Comparison of ENCODE assay signal across 19 cellular contexts in genomic region chr20:33070413-33071053, GRCh38. TPM values are rescaled to one million over a fixed set of nuclear protein-coding genes. Genes with fewer than 3 reads are reported as not detected.
DNase-seq lines count a peak whose midpoint lies in the region; ATAC-seq, FAIRE-seq and TF ChIP-seq lines count a peak whose summit lies in the region.
"Had no signal": no experiment of that assay in that cellular context is flagged by ENCODE, and none has a peak within 500 bp of the region (broad histone marks: within the 10 kb centered on the region; RNA-seq: fewer than 3 reads in every experiment).

No MANE protein-coding gene starts in this region.

- no peak overlapping the region for H2BK12ac ChIP-seq in H1 (ENCODE audit: low read depth, low read length)
- H2BK12ac ChIP-seq in neuronal stem cell (ENCODE audit: low read length): peak overlapping the region; percentile 35

- CTCF ChIA-PET in HepG2 (lab: Yijun Ruan, JAX; ENCODE audit: low intra/inter-chr PET ratio, low total read pairs) (no interaction called here), H1 (lab: Charles Lee; ENCODE audit: partially characterized antibody) (interaction anchor here (1.6 kb wide), 2 partner anchors 8 to 26 kb away, joined by 3 to 4 read pairs; no protein-coding TSS in a partner anchor), Caco-2 (lab: Charles Lee) (no interaction called here)

- no peak for DNase-seq in HepG2 (ENCODE audit: low spot score)
- DNase-seq in right lobe of liver: no peak
- no peak for DNase-seq in H1 (ENCODE audit: low read depth in 1 of 2, low spot score in 2 of 2)
- no peak for DNase-seq in neuronal stem cell (ENCODE audit: low spot score)
- no peak for DNase-seq in NCI-H1417 (lab: John Stamatoyannopoulos, UW)
- DNase-seq in activated T-cell treated with anti-CD3 and anti-CD28 coated beads, Interleukin-2, amount 50 U/mL, for 72 hours: no peak
- no peak for DNase-seq in Caco-2
- no peak for DNase-seq in activated CD4-positive, alpha-beta T cell treated with anti-CD3 and anti-CD28 coated beads for 4 hours
- DNase-seq: AML-193; CD4-positive, alpha-beta T cell; DMS153; DMS79; GOT3; H9 had no signal

- no peak for TF ChIP-seq POLR2A in HepG2 (IDR thresholded peaks at IDR 0.05; ENCODE audit: insufficient read depth in 1 of 2, low read depth in 2 of 2, low read length in 2 of 2)
- TF ChIP-seq POLR2A in right lobe of liver (IDR thresholded peaks at IDR 0.05): no peak
- no peak for TF ChIP-seq POLR2A in H1 (IDR thresholded peaks at IDR 0.05; ENCODE audit: control extremely low read depth in 1 of 2, low read depth in 2 of 2, low read length in 2 of 2)

- H3K4me2 ChIP-seq in HepG2 (ENCODE audit: low read depth, low read length): no peak overlapping the region
- H3K4me2 ChIP-seq in H1 (ENCODE audit: insufficient read depth in 1 of 2, low read depth in 2 of 2, low read length in 2 of 2): no peak overlapping the region
- no peak overlapping the region for H3K4me2 ChIP-seq in neuronal stem cell (ENCODE audit: insufficient read depth, low read length, poor library complexity, severe bottlenecking)
- H3K4me2 ChIP-seq: A549 had no signal

- in situ Hi-C loops in HepG2 (cut with HindIII; ENCODE audit: extremely low pct_ligation_motif_present, low pct_unique_long_range_greater_than_20kb): no loop called here

- peaks cover 5% of the 10 kb centered on the region for H3K4me1 Mint-ChIP-seq in activated T-cell treated with anti-CD3 and anti-CD28 coated beads, Interleukin-2, amount 50 U/mL, for 72 hours (ENCODE audit: low read depth)
- H3K4me1 Mint-ChIP-seq in Caco-2 (ENCODE audit: low read depth, unreplicated experiment): no peaks in the 10 kb centered on the region
- H3K4me1 Mint-ChIP-seq: H9 had no signal

- H3K79me1 ChIP-seq in H1 (ENCODE audit: low read depth, low read length) (no peaks in the 10 kb centered on the region), neuronal stem cell (ENCODE audit: low read depth, low read length) (no peaks in the 10 kb centered on the region)

- no peak overlapping the region for H4K91ac ChIP-seq in H1 (replicated peaks; ENCODE audit: insufficient read length, low read length)
- H4K91ac ChIP-seq in neuronal stem cell (ENCODE audit: low read depth, low read length, poor library complexity): peak overlapping the region; percentile 9

- no peaks in the 10 kb centered on the region for H3K27me3 Mint-ChIP-seq in activated T-cell treated with anti-CD3 and anti-CD28 coated beads, Interleukin-2, amount 50 U/mL, for 72 hours (ENCODE audit: low read depth)
- H3K27me3 Mint-ChIP-seq in Caco-2 (ENCODE audit: insufficient read depth, unreplicated experiment): peaks cover 23% of the 10 kb centered on the region
- H3K27me3 Mint-ChIP-seq: CD4-positive, alpha-beta T cell had no signal

- no peak overlapping the region for H3K4me3 Mint-ChIP-seq in activated T-cell treated with anti-CD3 and anti-CD28 coated beads, Interleukin-2, amount 50 U/mL, for 72 hours
- H3K4me3 Mint-ChIP-seq in Caco-2 (ENCODE audit: unreplicated experiment): no peak overlapping the region
- H3K4me3 Mint-ChIP-seq: CD4-positive, alpha-beta T cell; H9 had no signal

- no peak overlapping the region for H4K5ac ChIP-seq in H1 (ENCODE audit: insufficient read length, low read depth, low read length)

- H4K20me1 ChIP-seq in HepG2 (ENCODE audit: insufficient read depth, low read length) (no peaks in the 10 kb centered on the region), H1 (replicated peaks in 1 of 2; ENCODE audit: control insufficient read depth in 1 of 2, insufficient read depth in 2 of 2, low read length in 2 of 2) (no peaks in the 10 kb centered on the region)

- no peaks in the 10 kb centered on the region for H3K36me3 Mint-ChIP-seq in activated T-cell treated with anti-CD3 and anti-CD28 coated beads, Interleukin-2, amount 50 U/mL, for 72 hours (ENCODE audit: insufficient read depth in 2 of 2)
- H3K36me3 Mint-ChIP-seq in Caco-2 (ENCODE audit: insufficient read depth, unreplicated experiment): no peaks in the 10 kb centered on the region

- H2BK15ac ChIP-seq in H1 (ENCODE audit: low read length) (no peak overlapping the region), neuronal stem cell (ENCODE audit: low read length) (no peak overlapping the region)

- H3K9ac ChIP-seq in HepG2 (ENCODE audit: insufficient read depth, low read depth, low read length): no peak overlapping the region
- H3K9ac ChIP-seq in H1 (replicated peaks in 1 of 4; ENCODE audit: extremely low read depth in 1 of 4, low read depth in 3 of 4, low read length in 3 of 4): no peak overlapping the region
- no peak overlapping the region for H3K9ac ChIP-seq in neuronal stem cell (ENCODE audit: low read depth, low read length, poor library complexity)

- H3K79me2 ChIP-seq in HepG2 (ENCODE audit: insufficient read depth, low read length) (no peaks in the 10 kb centered on the region), H1 (ENCODE audit: control insufficient read depth in 1 of 2, insufficient read depth in 2 of 2, low read length in 2 of 2) (no peaks in the 10 kb centered on the region)

- H2BK20ac ChIP-seq in H1 (ENCODE audit: low read length): no peak overlapping the region

- H4K8ac ChIP-seq in H1 (ENCODE audit: extremely low read depth, insufficient read depth, low read length) (peak overlapping the region; percentile 64), neuronal stem cell (ENCODE audit: low read depth, low read length) (no peak overlapping the region)

- BruUV-seq in HepG2 (replicated peaks; lab: Mats Ljungman, UMichigan): no TSS peak
- no TSS peak for BruUV-seq in Caco-2 (replicated peaks; lab: Mats Ljungman, UMichigan)

- H3K27ac ChIP-seq in HepG2 (ENCODE audit: extremely low read length, insufficient read depth, low read length): no peak overlapping the region
- no peak overlapping the region for H3K27ac ChIP-seq in right lobe of liver
- H3K27ac ChIP-seq in H1 (ENCODE audit: low read depth, low read length): no peak overlapping the region
- no peak overlapping the region for H3K27ac ChIP-seq in neuronal stem cell (replicated peaks; ENCODE audit: low read length)
- H3K27ac ChIP-seq: 22Rv1, A549, C4-2B had no signal

- peak; percentile 17; the same call in 2 of the 3 replicates for ATAC-seq in HepG2
- no peak for ATAC-seq in right lobe of liver
- no peak for ATAC-seq in activated T-cell treated with anti-CD3 and anti-CD28 coated beads, Interleukin-2, amount 50 U/mL, for 72 hours (replicated peaks in 1 of 2)
- ATAC-seq: A549 had no signal

- no peak overlapping the region for H3K56ac ChIP-seq in H1 (replicated peaks; ENCODE audit: insufficient read length, low read depth, low read length)

- H3K27ac Mint-ChIP-seq in activated T-cell treated with anti-CD3 and anti-CD28 coated beads, Interleukin-2, amount 50 U/mL, for 72 hours: no peak overlapping the region
- no peak overlapping the region for H3K27ac Mint-ChIP-seq in Caco-2 (ENCODE audit: unreplicated experiment)
- H3K27ac Mint-ChIP-seq: CD4-positive, alpha-beta T cell; H9 had no signal

- H3K4ac ChIP-seq in H1 (replicated peaks; ENCODE audit: insufficient read length, low read depth, low read length) (no peak overlapping the region), neuronal stem cell (ENCODE audit: low read length) (no peak overlapping the region)

- H2AK5ac ChIP-seq in H1 (ENCODE audit: low read depth, low read length) (no peak overlapping the region; the same call in 1 of the 2 replicates), neuronal stem cell (ENCODE audit: low read depth, low read length) (peak overlapping the region; percentile 44)

- WGBS in HepG2 (ENCODE audit: low lambda C conversion rate): 33% methylated on average over 13 of the region's 14 CpGs
- 67% methylated on average over 9 of the region's 14 CpGs for WGBS in right lobe of liver (ENCODE audit: insufficient coverage, low coverage, low lambda C conversion rate, missing lambda C conversion rate)
- 88% methylated on average over 14 of the region's 14 CpGs; no CpG with 5 or more reads in 1 of the 2 experiments for WGBS in H1 (ENCODE audit: extremely low coverage in 1 of 2, insufficient coverage in 1 of 2, insufficient read length in 1 of 2, insufficient replicate concordance in 2 of 2, low coverage in 1 of 2, low lambda C conversion rate in 2 of 2, missing lambda C conversion rate in 1 of 2), 2 experiments
- WGBS in neuronal stem cell (ENCODE audit: extremely low coverage in 2 of 2, insufficient read length in 2 of 2, insufficient replicate concordance in 1 of 2), 2 donors: no CpG with 5 or more reads among the region's 14 CpGs

- POLR2A ChIA-PET in HepG2 (lab: Yijun Ruan, JAX): no interaction called here
- POLR2A ChIA-PET in H1 (lab: Charles Lee; ENCODE audit: partially characterized antibody): no interaction called here
- POLR2A ChIA-PET in Caco-2 (lab: Charles Lee): no interaction called here

- H2BK5ac ChIP-seq in H1 (ENCODE audit: low read depth, low read length): no peak overlapping the region; the same call in 1 of the 2 replicates
- H2BK5ac ChIP-seq in neuronal stem cell (ENCODE audit: low read length): no peak overlapping the region

- peaks cover 5% of the 10 kb centered on the region; the same call in 1 of the 2 replicates for H3K23me2 ChIP-seq in H1 (ENCODE audit: low read depth, low read length)

- peaks cover 10 to 49% of the 10 kb centered on the region in 2 experiments for H3K27me3 ChIP-seq in HepG2 (ENCODE audit: control insufficient read depth in 1 of 2, insufficient read depth in 2 of 2, low read length in 2 of 2)
- H3K27me3 ChIP-seq in right lobe of liver: no peaks in the 10 kb centered on the region
- H3K27me3 ChIP-seq in H1 (replicated peaks in 1 of 4; ENCODE audit: control insufficient read depth in 3 of 4, extremely low read depth in 1 of 4, insufficient read depth in 3 of 4, low read length in 3 of 4): no peaks in the 10 kb centered on the region
- no peaks in the 10 kb centered on the region for H3K27me3 ChIP-seq in neuronal stem cell (ENCODE audit: control insufficient read depth in 3 of 3, insufficient read depth in 3 of 3, low read depth in 1 of 3, low read length in 3 of 3)
- no peaks in the 10 kb centered on the region; the same call in 1 of the 2 replicates for H3K27me3 ChIP-seq in Caco-2 (replicated peaks; ENCODE audit: control insufficient read depth, insufficient read depth, low read length)

- H3K14ac ChIP-seq in H1 (ENCODE audit: insufficient read length) (no peak overlapping the region), neuronal stem cell (ENCODE audit: low read length) (peak overlapping the region; percentile 74)

- no peaks in the 10 kb centered on the region for H3K9me3 ChIP-seq in HepG2 (ENCODE audit: low read length)
- no peaks in the 10 kb centered on the region for H3K9me3 ChIP-seq in right lobe of liver
- no peaks in the 10 kb centered on the region for H3K9me3 ChIP-seq in H1 (ENCODE audit: insufficient read depth in 2 of 2, low read depth in 1 of 2, low read length in 1 of 2)
- H3K9me3 ChIP-seq in neuronal stem cell (replicated peaks in 1 of 2; ENCODE audit: control insufficient read depth in 2 of 2, insufficient read depth in 1 of 2, low read depth in 1 of 2, low read length in 2 of 2): no peaks in the 10 kb centered on the region
- no peaks in the 10 kb centered on the region for H3K9me3 ChIP-seq in Caco-2
- H3K9me3 ChIP-seq: A549 had no signal

- no peak for TF ChIP-seq EP300 in HepG2 (IDR thresholded peaks at IDR 0.05; ENCODE audit: low read depth in 2 of 2, low read length in 2 of 2)
- TF ChIP-seq EP300 in HepG2 (CRISPR knock-in tag; IDR thresholded peaks at IDR 0.05; ENCODE audit: borderline replicate concordance): no peak
- no peak for TF ChIP-seq EP300 in H1 (IDR thresholded peaks at IDR 0.05; ENCODE audit: borderline replicate concordance in 1 of 2, low read depth in 2 of 2, low read length in 2 of 2)

- H2AFZ ChIP-seq in HepG2 (ENCODE audit: low read length) (no peak overlapping the region), H1 (ENCODE audit: low read length) (no peak overlapping the region), neuronal stem cell (ENCODE audit: low read length) (no peak overlapping the region)

- FAIRE-seq in HepG2 (lab: Jason Lieb, UNC) (no peak), H1 (lab: Jason Lieb, UNC) (no peak)
- FAIRE-seq: A549 had no signal

- intact Hi-C loops in HepG2 (cut with micrococcal nuclease; ENCODE audit: unreplicated experiment): no loop called here
- intact Hi-C loops in right lobe of liver (cut with DNase I): no loop called here
- intact Hi-C loops in Caco-2 (cut with micrococcal nuclease; ENCODE audit: unreplicated experiment): no loop called here

- TF ChIP-seq RAD21 in HepG2 (CRISPR knock-in tag; IDR thresholded peaks at IDR 0.05) (no peak), H1 (IDR thresholded peaks at IDR 0.05 in 1 of 2, conservative IDR thresholded peaks at IDR 0.05 in 1 of 2; ENCODE audit: low read depth in 2 of 2, low read length in 2 of 2) (no peak)

- no peaks in the 10 kb centered on the region for H3K9me3 Mint-ChIP-seq in activated T-cell treated with anti-CD3 and anti-CD28 coated beads, Interleukin-2, amount 50 U/mL, for 72 hours
- H3K9me3 Mint-ChIP-seq in Caco-2 (ENCODE audit: unreplicated experiment): no peaks in the 10 kb centered on the region
- H3K9me3 Mint-ChIP-seq: CD4-positive, alpha-beta T cell; H9 had no signal

- H3K18ac ChIP-seq in H1 (ENCODE audit: extremely low read depth, low read length) (no peak overlapping the region; the same call in 1 of the 2 replicates), neuronal stem cell (ENCODE audit: low read length) (peak overlapping the region; percentile 55)

- H3K23ac ChIP-seq in H1 (ENCODE audit: insufficient read length) (no peak overlapping the region), neuronal stem cell (ENCODE audit: low read depth, low read length, poor library complexity) (no peak overlapping the region)

- H3K4me1 ChIP-seq in HepG2 (ENCODE audit: insufficient read depth, low read length) (no peaks in the 10 kb centered on the region), right lobe of liver (no peaks in the 10 kb centered on the region), H1 (replicated peaks in 1 of 4; ENCODE audit: control insufficient read depth in 3 of 4, insufficient read depth in 4 of 4, low read length in 3 of 4) (no peaks in the 10 kb centered on the region), neuronal stem cell (ENCODE audit: control insufficient read depth in 2 of 2, insufficient read depth in 1 of 2, low read depth in 1 of 2, low read length in 2 of 2) (no peaks in the 10 kb centered on the region), Caco-2 (no peaks in the 10 kb centered on the region)
- H3K4me1 ChIP-seq: A549 had no signal

- H3K4me3 ChIP-seq in HepG2 (replicated peaks in 1 of 3; ENCODE audit: insufficient read depth in 1 of 3, low read depth in 2 of 3, low read length in 3 of 3): no peak overlapping the region
- no peak overlapping the region for H3K4me3 ChIP-seq in right lobe of liver
- H3K4me3 ChIP-seq in H1 (ENCODE audit: extremely low read depth in 1 of 4, insufficient read depth in 2 of 4, low read depth in 3 of 4, low read length in 4 of 4): no peak overlapping the region
- peak overlapping the region in 1 of 2 donors; percentile 32 for H3K4me3 ChIP-seq in neuronal stem cell (ENCODE audit: low read length in 2 of 2)
- H3K4me3 ChIP-seq in Caco-2 (ENCODE audit: low read depth, low read length): no peak overlapping the region
- H3K4me3 ChIP-seq: A549 had no signal

- TF ChIP-seq CTCF in HepG2 (CRISPR knock-in tag; IDR thresholded peaks at IDR 0.05) (no peak), right lobe of liver (IDR thresholded peaks at IDR 0.05) (no peak), H1 (IDR thresholded peaks at IDR 0.05; ENCODE audit: control extremely low read depth in 1 of 3, insufficient read depth in 1 of 3, low read depth in 1 of 3, low read length in 3 of 3) (no peak), Caco-2 (IDR thresholded peaks at IDR 0.05; ENCODE audit: insufficient read depth in 1 of 2, low read depth in 1 of 2, low read length in 1 of 2, severe bottlenecking in 1 of 2, unreplicated experiment in 1 of 2) (no peak)

- no peak overlapping the region for H2BK120ac ChIP-seq in H1 (replicated peaks; ENCODE audit: low read depth, low read length)
- H2BK120ac ChIP-seq in neuronal stem cell (ENCODE audit: low read depth, low read length): no peak overlapping the region

- H3K36me3 ChIP-seq in HepG2 (replicated peaks in 1 of 2; ENCODE audit: control insufficient read depth in 1 of 2, insufficient read depth in 2 of 2, low read length in 2 of 2): no peaks in the 10 kb centered on the region
- H3K36me3 ChIP-seq in right lobe of liver: no peaks in the 10 kb centered on the region
- no peaks in the 10 kb centered on the region for H3K36me3 ChIP-seq in H1 (ENCODE audit: control insufficient read depth in 2 of 4, insufficient read depth in 4 of 4, low read length in 3 of 4)
- H3K36me3 ChIP-seq in neuronal stem cell (replicated peaks in 1 of 2; ENCODE audit: control insufficient read depth in 2 of 2, insufficient read depth in 2 of 2, low read length in 2 of 2): no peaks in the 10 kb centered on the region
- H3K36me3 ChIP-seq in Caco-2 (ENCODE audit: control insufficient read depth, insufficient read depth, low read length): no peaks in the 10 kb centered on the region

RNA-seq across cellular contexts. Expression of gene BPIFB4, which starts 8.9 kb away (rescaled TPM):
- total RNA-seq in HepG2 (2016; rRNA removed; fragmentation: Illumina TruSeq; extraction: Trizol) (not detected in 2 replicates), right lobe of liver (not detected), Caco-2 (2022) (not detected in 2 replicates)
- total RNA-seq in HepG2 (2016; cell fraction: cytosol; rRNA removed; fragmentation: Illumina TruSeq; extraction: Trizol; ENCODE audit: low read depth): not detected in 2 replicates
- total RNA-seq in HepG2 (2016; cell fraction: insoluble cytoplasmic fraction; rRNA removed; fragmentation: Illumina TruSeq; extraction: Trizol): not detected in 2 replicates
- total RNA-seq in HepG2 (2016; cell fraction: membrane; rRNA removed; fragmentation: Illumina TruSeq; extraction: Trizol): not detected in 2 replicates
- not detected in 2 replicates for total RNA-seq in HepG2 (2016; cell fraction: nucleus; rRNA removed; fragmentation: Illumina TruSeq; extraction: Trizol)
- polyA plus RNA-seq in HepG2 (2011; rRNA removed) (0.09 and 0.13 TPM in 2 replicates), H1 (2011; rRNA removed) (0.17 TPM in 1 of 2 replicates, not detected in the other)
- polyA plus RNA-seq in HepG2 (2011; cell fraction: cytosol; rRNA removed): 0.06 and 0.07 TPM in 2 replicates
- 0.32 and 0.36 TPM in 2 replicates for polyA plus RNA-seq in HepG2 (2011; cell fraction: nucleus; rRNA removed)
- not detected in 2 replicates for polyA plus RNA-seq in HepG2 (2012)
- polyA plus RNA-seq in HepG2 (2016; cell fraction: cytosol; fragmentation: Illumina TruSeq; extraction: Trizol; ENCODE audit: low read depth): not detected in 2 replicates
- polyA plus RNA-seq in HepG2 (2016; cell fraction: insoluble cytoplasmic fraction; fragmentation: Illumina TruSeq; extraction: Trizol; ENCODE audit: low read depth): not detected in 2 replicates
- not detected in 2 replicates for polyA plus RNA-seq in HepG2 (2016; cell fraction: membrane; fragmentation: Illumina TruSeq; extraction: Trizol; ENCODE audit: low read depth)
- not detected in 2 replicates for polyA plus RNA-seq in HepG2 (2016; cell fraction: nucleus; fragmentation: Illumina TruSeq; extraction: Trizol; ENCODE audit: insufficient read depth, low read depth)
- not detected in 2 replicates for polyA minus RNA-seq in HepG2 (2011; rRNA and poly(A)+ RNA removed; ENCODE audit: low replicate concordance)
- not detected in 2 replicates for polyA minus RNA-seq in HepG2 (2011; cell fraction: cytosol; rRNA and poly(A)+ RNA removed)
- polyA minus RNA-seq in HepG2 (2011; cell fraction: nucleus; rRNA and poly(A)+ RNA removed): not detected in 2 replicates
- not detected in 2 replicates for total RNA-seq in H1 (2021; fragmentation: NEBNext Ultra II Directional; extraction: Animal tissue kit (Norgen Biotek cat#: 25700))
- not detected for polyA plus RNA-seq in H1 (2011; cell fraction: cytosol; rRNA removed)
- polyA plus RNA-seq in H1 (2011; cell fraction: nucleus; rRNA removed): 0.31 TPM
- 0.11 TPM in 1 of 4 replicates, not detected in the others for polyA plus RNA-seq in H1 (2012, experiment 1 of 2)
- polyA plus RNA-seq in H1 (2012, experiment 2 of 2): not detected
- not detected for polyA plus RNA-seq in H1 (2013, experiment 1 of 2)
- 0.11 TPM for polyA plus RNA-seq in H1 (2013, experiment 2 of 2)
- not detected in 2 replicates for polyA minus RNA-seq in H1 (2011; rRNA and poly(A)+ RNA removed)
- not detected for polyA minus RNA-seq in H1 (2011; cell fraction: cytosol; rRNA and poly(A)+ RNA removed)
- polyA minus RNA-seq in H1 (2011; cell fraction: nucleus; rRNA and poly(A)+ RNA removed): not detected
- not detected for polyA plus RNA-seq in neuronal stem cell (2013, experiment 1 of 2)
- polyA plus RNA-seq in neuronal stem cell (2013, experiment 2 of 2): not detected
- total RNA-seq in activated T-cell treated with anti-CD3 and anti-CD28 coated beads, Interleukin-2, amount 50 U/mL, for 72 hours: not detected
- total RNA-seq: CD4-positive, alpha-beta T cell; Daoy; H9 had no signal
- polyA plus RNA-seq: A549, BJ had no signal

RNA-seq across cellular contexts. Expression of gene BPIFB3, which starts 16.8 kb away (rescaled TPM):
- total RNA-seq in HepG2 (2016; rRNA removed; fragmentation: Illumina TruSeq; extraction: Trizol) (not detected in 2 replicates), right lobe of liver (not detected), Caco-2 (2022) (not detected in 2 replicates)
- not detected in 2 replicates for total RNA-seq in HepG2 (2016; cell fraction: cytosol; rRNA removed; fragmentation: Illumina TruSeq; extraction: Trizol; ENCODE audit: low read depth)
- not detected in 2 replicates for total RNA-seq in HepG2 (2016; cell fraction: insoluble cytoplasmic fraction; rRNA removed; fragmentation: Illumina TruSeq; extraction: Trizol)
- not detected in 2 replicates for total RNA-seq in HepG2 (2016; cell fraction: membrane; rRNA removed; fragmentation: Illumina TruSeq; extraction: Trizol)
- total RNA-seq in HepG2 (2016; cell fraction: nucleus; rRNA removed; fragmentation: Illumina TruSeq; extraction: Trizol): not detected in 2 replicates
- polyA plus RNA-seq in HepG2 (2011; rRNA removed) (0.09 TPM in 1 of 2 replicates, not detected in the other), H1 (2011; rRNA removed) (0.16 TPM in 1 of 2 replicates, not detected in the other)
- polyA plus RNA-seq in HepG2 (2011; cell fraction: cytosol; rRNA removed): not detected in 2 replicates
- polyA plus RNA-seq in HepG2 (2011; cell fraction: nucleus; rRNA removed): 0.21 TPM in 1 of 2 replicates, not detected in the other
- polyA plus RNA-seq in HepG2 (2012): not detected in 2 replicates
- not detected in 2 replicates for polyA plus RNA-seq in HepG2 (2016; cell fraction: cytosol; fragmentation: Illumina TruSeq; extraction: Trizol; ENCODE audit: low read depth)
- polyA plus RNA-seq in HepG2 (2016; cell fraction: insoluble cytoplasmic fraction; fragmentation: Illumina TruSeq; extraction: Trizol; ENCODE audit: low read depth): not detected in 2 replicates
- polyA plus RNA-seq in HepG2 (2016; cell fraction: membrane; fragmentation: Illumina TruSeq; extraction: Trizol; ENCODE audit: low read depth): not detected in 2 replicates
- not detected in 2 replicates for polyA plus RNA-seq in HepG2 (2016; cell fraction: nucleus; fragmentation: Illumina TruSeq; extraction: Trizol; ENCODE audit: insufficient read depth, low read depth)
- not detected in 2 replicates for polyA minus RNA-seq in HepG2 (2011; rRNA and poly(A)+ RNA removed; ENCODE audit: low replicate concordance)
- not detected in 2 replicates for polyA minus RNA-seq in HepG2 (2011; cell fraction: cytosol; rRNA and poly(A)+ RNA removed)
- polyA minus RNA-seq in HepG2 (2011; cell fraction: nucleus; rRNA and poly(A)+ RNA removed): not detected in 2 replicates
- total RNA-seq in H1 (2021; fragmentation: NEBNext Ultra II Directional; extraction: Animal tissue kit (Norgen Biotek cat#: 25700)): not detected in 2 replicates
- not detected for polyA plus RNA-seq in H1 (2011; cell fraction: cytosol; rRNA removed)
- polyA plus RNA-seq in H1 (2011; cell fraction: nucleus; rRNA removed): 0.31 TPM
- not detected in 4 replicates for polyA plus RNA-seq in H1 (2012, experiment 1 of 2)
- not detected for polyA plus RNA-seq in H1 (2012, experiment 2 of 2)
- not detected for polyA plus RNA-seq in H1 (2013, experiment 1 of 2)
- polyA plus RNA-seq in H1 (2013, experiment 2 of 2): not detected
- not detected in 2 replicates for polyA minus RNA-seq in H1 (2011; rRNA and poly(A)+ RNA removed)
- polyA minus RNA-seq in H1 (2011; cell fraction: cytosol; rRNA and poly(A)+ RNA removed): not detected
- not detected for polyA minus RNA-seq in H1 (2011; cell fraction: nucleus; rRNA and poly(A)+ RNA removed)
- not detected for polyA plus RNA-seq in neuronal stem cell (2013, experiment 1 of 2)
- polyA plus RNA-seq in neuronal stem cell (2013, experiment 2 of 2): not detected
- total RNA-seq in activated T-cell treated with anti-CD3 and anti-CD28 coated beads, Interleukin-2, amount 50 U/mL, for 72 hours: not detected
- total RNA-seq: CD4-positive, alpha-beta T cell; Daoy; H9 had no signal
- polyA plus RNA-seq: A549, BJ had no signal

RNA-seq across cellular contexts. Expression of gene BPIFB6, which starts 39.1 kb away (rescaled TPM):
- total RNA-seq in HepG2 (2016; rRNA removed; fragmentation: Illumina TruSeq; extraction: Trizol) (0.13 TPM in 1 of 2 replicates, not detected in the other), right lobe of liver (not detected), Caco-2 (2022) (not detected in 2 replicates)
- total RNA-seq in HepG2 (2016; cell fraction: cytosol; rRNA removed; fragmentation: Illumina TruSeq; extraction: Trizol; ENCODE audit: low read depth): not detected in 2 replicates
- not detected in 2 replicates for total RNA-seq in HepG2 (2016; cell fraction: insoluble cytoplasmic fraction; rRNA removed; fragmentation: Illumina TruSeq; extraction: Trizol)
- total RNA-seq in HepG2 (2016; cell fraction: membrane; rRNA removed; fragmentation: Illumina TruSeq; extraction: Trizol): not detected in 2 replicates
- total RNA-seq in HepG2 (2016; cell fraction: nucleus; rRNA removed; fragmentation: Illumina TruSeq; extraction: Trizol): 0.28 TPM in 1 of 2 replicates, not detected in the other
- polyA plus RNA-seq in HepG2 (2011; rRNA removed) (1.7 and 3.1 TPM in 2 replicates), H1 (2011; rRNA removed) (not detected in 2 replicates)
- 0.36 and 0.92 TPM in 2 replicates for polyA plus RNA-seq in HepG2 (2011; cell fraction: cytosol; rRNA removed)
- polyA plus RNA-seq in HepG2 (2011; cell fraction: nucleus; rRNA removed): 16.0 and 30.7 TPM in 2 replicates
- polyA plus RNA-seq in HepG2 (2012): 1.9 and 4.7 TPM in 2 replicates
- polyA plus RNA-seq in HepG2 (2016; cell fraction: cytosol; fragmentation: Illumina TruSeq; extraction: Trizol; ENCODE audit: low read depth): not detected in 2 replicates
- polyA plus RNA-seq in HepG2 (2016; cell fraction: insoluble cytoplasmic fraction; fragmentation: Illumina TruSeq; extraction: Trizol; ENCODE audit: low read depth): not detected in 2 replicates
- polyA plus RNA-seq in HepG2 (2016; cell fraction: membrane; fragmentation: Illumina TruSeq; extraction: Trizol; ENCODE audit: low read depth): not detected in 2 replicates
- 0.32 TPM in 1 of 2 replicates, not detected in the other for polyA plus RNA-seq in HepG2 (2016; cell fraction: nucleus; fragmentation: Illumina TruSeq; extraction: Trizol; ENCODE audit: insufficient read depth, low read depth)
- polyA minus RNA-seq in HepG2 (2011; rRNA and poly(A)+ RNA removed; ENCODE audit: low replicate concordance): 2.3 TPM in 1 of 2 replicates, not detected in the other
- polyA minus RNA-seq in HepG2 (2011; cell fraction: cytosol; rRNA and poly(A)+ RNA removed): not detected in 2 replicates
- 2.2 and 2.5 TPM in 2 replicates for polyA minus RNA-seq in HepG2 (2011; cell fraction: nucleus; rRNA and poly(A)+ RNA removed)
- total RNA-seq in H1 (2021; fragmentation: NEBNext Ultra II Directional; extraction: Animal tissue kit (Norgen Biotek cat#: 25700)): not detected in 2 replicates
- not detected for polyA plus RNA-seq in H1 (2011; cell fraction: cytosol; rRNA removed)
- polyA plus RNA-seq in H1 (2011; cell fraction: nucleus; rRNA removed): not detected
- polyA plus RNA-seq in H1 (2012, experiment 1 of 2): not detected in 4 replicates
- not detected for polyA plus RNA-seq in H1 (2012, experiment 2 of 2)
- polyA plus RNA-seq in H1 (2013, experiment 1 of 2): not detected
- not detected for polyA plus RNA-seq in H1 (2013, experiment 2 of 2)
- not detected in 2 replicates for polyA minus RNA-seq in H1 (2011; rRNA and poly(A)+ RNA removed)
- polyA minus RNA-seq in H1 (2011; cell fraction: cytosol; rRNA and poly(A)+ RNA removed): not detected
- not detected for polyA minus RNA-seq in H1 (2011; cell fraction: nucleus; rRNA and poly(A)+ RNA removed)
- polyA plus RNA-seq in neuronal stem cell (2013, experiment 1 of 2): not detected
- polyA plus RNA-seq in neuronal stem cell (2013, experiment 2 of 2): not detected
- total RNA-seq in activated T-cell treated with anti-CD3 and anti-CD28 coated beads, Interleukin-2, amount 50 U/mL, for 72 hours: not detected
- total RNA-seq: CD4-positive, alpha-beta T cell; Daoy; H9 had no signal
- polyA plus RNA-seq: A549, BJ had no signal
